Comparison of ENCODE assay signal across 13 cellular contexts in genomic region chr19:29967623-29968022, GRCh38. TPM values are rescaled to one million over a fixed set of nuclear protein-coding genes. Genes with fewer than 3 reads are reported as not detected.
DNase-seq lines count a peak whose midpoint lies in the region; ATAC-seq and TF ChIP-seq lines count a peak whose summit lies in the region.
"Had no signal": no experiment of that assay in that cellular context is flagged by ENCODE, and none has a peak within 500 bp of the region (broad histone marks: within the 10 kb centered on the region; RNA-seq: fewer than 3 reads in every experiment).

No MANE protein-coding gene starts in this region.

- H3K18ac ChIP-seq in mesendoderm (ENCODE audit: low read length) = no peak overlapping the region

- peak overlapping the region; percentile 46 for H3K27ac ChIP-seq in GM23248
- H3K27ac ChIP-seq in mesendoderm (ENCODE audit: low read depth, low read length) = no peak overlapping the region
- H3K27ac ChIP-seq: Peyer's patch, tibial artery had no signal

- peaks cover 91% of the 10 kb centered on the region for H3K4me1 Mint-ChIP-seq in brain
- peaks cover 50 to 61% of the 10 kb centered on the region in 2 donors for H3K4me1 Mint-ChIP-seq in natural killer cell treated with Interleukin-12 subunit alpha and Interleukin-12 subunit beta and Interleukin-15 and Interleukin-18, amount 100 ng/mL, for 72 hours (ENCODE audit: low read depth in 2 of 2)

- H3K36me3 Mint-ChIP-seq in brain = no peaks in the 10 kb centered on the region
- H3K36me3 Mint-ChIP-seq in natural killer cell treated with Interleukin-12 subunit alpha and Interleukin-12 subunit beta and Interleukin-15 and Interleukin-18, amount 100 ng/mL, for 72 hours = no peaks in the 10 kb centered on the region

- H4K20me1 ChIP-seq in GM23248 (ENCODE audit: insufficient read depth) = peaks cover 39% of the 10 kb centered on the region

- H3K4ac ChIP-seq in mesendoderm (ENCODE audit: low read depth, low read length) = no peak overlapping the region

- no peak overlapping the region for H4K8ac ChIP-seq in mesendoderm (ENCODE audit: low read depth, low read length)

- DNase-seq in GM23248 = peak; percentile 78
- DNase-seq in NB4 (ENCODE audit: low read depth) = peak; percentile 18
- DNase-seq in natural killer cell treated with Interleukin-12 subunit alpha and Interleukin-12 subunit beta and Interleukin-15 and Interleukin-18, amount 100 ng/mL, for 72 hours (ENCODE audit: low spot score) = no peak
- no peak for DNase-seq in T-helper 1 cell
- no peak for DNase-seq in mesendoderm
- DNase-seq: activated CD4-positive, alpha-beta memory T cell treated with anti-CD3 and anti-CD28 coated beads, Interleukin-2, amount 10 ng/mL, durations not matched to agents 7 days and 5 days; aorta; NCI-H1048; Peyer's patch; tibial artery had no signal

- no peaks in the 10 kb centered on the region for H3K9me3 ChIP-seq in GM23248 (ENCODE audit: low read depth)
- H3K9me3 ChIP-seq: Peyer's patch, tibial artery had no signal

- no peak overlapping the region for H3K23ac ChIP-seq in mesendoderm (ENCODE audit: low read length)

- H3K4me1 ChIP-seq in GM23248 (ENCODE audit: insufficient read depth) (peaks cover 38% of the 10 kb centered on the region), mesendoderm (ENCODE audit: control insufficient read depth, low read depth, low read length) (no peaks in the 10 kb centered on the region)

- H3K9me2 ChIP-seq in GM23248 (ENCODE audit: insufficient read depth) = no peaks in the 10 kb centered on the region

- H3K9me3 Mint-ChIP-seq in brain = no peaks in the 10 kb centered on the region
- no peaks in the 10 kb centered on the region for H3K9me3 Mint-ChIP-seq in natural killer cell treated with Interleukin-12 subunit alpha and Interleukin-12 subunit beta and Interleukin-15 and Interleukin-18, amount 100 ng/mL, for 72 hours
- H3K9me3 Mint-ChIP-seq: activated CD4-positive, alpha-beta memory T cell treated with anti-CD3 and anti-CD28 coated beads, Interleukin-2, amount 10 ng/mL, durations not matched to agents 7 days and 5 days had no signal

- H3K4me3 ChIP-seq in GM23248 (no peak overlapping the region), NB4 (ENCODE audit: low read depth, low read length) (no peak overlapping the region), mesendoderm (ENCODE audit: low read length) (no peak overlapping the region)
- H3K4me3 ChIP-seq: Peyer's patch, tibial artery had no signal

- no peak overlapping the region for H2AFZ ChIP-seq in GM23248

- H2BK5ac ChIP-seq in mesendoderm (ENCODE audit: low read length) = no peak overlapping the region

- peak overlapping the region; percentile 40 for H3K4me2 ChIP-seq in GM23248 (ENCODE audit: unreplicated experiment)
- H3K4me2 ChIP-seq in mesendoderm (ENCODE audit: low read length) = no peak overlapping the region

- 14 to 24% methylated on average over 3 of the region's 3 CpGs for WGBS in GM23248 (ENCODE audit: low coverage in 1 of 2, low lambda C conversion rate in 2 of 2, missing lambda C conversion rate in 2 of 2), 2 experiments
- WGBS in mesendoderm (ENCODE audit: extremely low coverage, insufficient coverage, low lambda C conversion rate) = no CpG with 5 or more reads among the region's 3 CpGs

- no peak overlapping the region for H3K9ac ChIP-seq in GM23248
- no peak overlapping the region for H3K9ac ChIP-seq in mesendoderm (ENCODE audit: low read length)

- peak in 1 of 2 donors; percentile 50 for ATAC-seq in natural killer cell treated with Interleukin-12 subunit alpha and Interleukin-12 subunit beta and Interleukin-15 and Interleukin-18, amount 100 ng/mL, for 72 hours
- ATAC-seq in GM21529 (IDR thresholded peaks at IDR 0.05; ENCODE audit: unreplicated experiment) (no peak), HG02885 (IDR thresholded peaks at IDR 0.05; ENCODE audit: poor library complexity, unreplicated experiment) (no peak)

- no peak overlapping the region for H3K4me3 Mint-ChIP-seq in brain
- no peak overlapping the region for H3K4me3 Mint-ChIP-seq in natural killer cell treated with Interleukin-12 subunit alpha and Interleukin-12 subunit beta and Interleukin-15 and Interleukin-18, amount 100 ng/mL, for 72 hours
- H3K4me3 Mint-ChIP-seq: activated CD4-positive, alpha-beta memory T cell treated with anti-CD3 and anti-CD28 coated beads, Interleukin-2, amount 10 ng/mL, durations not matched to agents 7 days and 5 days had no signal

- H2AK5ac ChIP-seq in mesendoderm (ENCODE audit: low read length) = no peak overlapping the region

- peak overlapping the region in 3 of 5 experiments; percentile 6 to 85 (median 31) for H3K27ac Mint-ChIP-seq in brain
- H3K27ac Mint-ChIP-seq in natural killer cell treated with Interleukin-12 subunit alpha and Interleukin-12 subunit beta and Interleukin-15 and Interleukin-18, amount 100 ng/mL, for 72 hours = peak overlapping the region; percentile 44 to 46
- H3K27ac Mint-ChIP-seq: activated CD4-positive, alpha-beta memory T cell treated with anti-CD3 and anti-CD28 coated beads, Interleukin-2, amount 10 ng/mL, durations not matched to agents 7 days and 5 days had no signal

- peaks cover 100% of the 10 kb centered on the region for H3K79me2 ChIP-seq in GM23248 (ENCODE audit: insufficient read depth)
- peaks cover 47% of the 10 kb centered on the region for H3K79me2 ChIP-seq in mesendoderm (ENCODE audit: control insufficient read depth, insufficient read depth, low read length)

- TF ChIP-seq POLR2A in NB4 (IDR thresholded peaks at IDR 0.05; ENCODE audit: extremely low read depth, insufficient read length) = no peak

- H2BK120ac ChIP-seq in mesendoderm (ENCODE audit: low read depth, low read length) = no peak overlapping the region

- H3K56ac ChIP-seq in mesendoderm (ENCODE audit: low read length) = no peak overlapping the region

- peaks cover 35% of the 10 kb centered on the region for H3F3A ChIP-seq in GM23248 (ENCODE audit: insufficient read depth)

- in situ Hi-C loops in GM23248 (cut with MboI) = no loop called here

- H2BK15ac ChIP-seq in mesendoderm (replicated peaks; ENCODE audit: low read depth) = no peak overlapping the region

- peaks cover 4% of the 10 kb centered on the region for H3K79me1 ChIP-seq in mesendoderm (ENCODE audit: low read length)

- TF ChIP-seq CTCF in NB4 (IDR thresholded peaks at IDR 0.05; ENCODE audit: low read depth, low read length) (no peak), brain (conservative IDR thresholded peaks at IDR 0.05) (no peak)

- no peaks in the 10 kb centered on the region for H3K27me3 ChIP-seq in GM23248 (replicated peaks; ENCODE audit: insufficient read depth)
- H3K27me3 ChIP-seq in mesendoderm (ENCODE audit: insufficient read depth, low read length, poor library complexity) = no peaks in the 10 kb centered on the region
- H3K27me3 ChIP-seq: Peyer's patch, tibial artery had no signal

- no peak overlapping the region for H4K5ac ChIP-seq in mesendoderm (ENCODE audit: low read length)

- no peaks in the 10 kb centered on the region for H3K27me3 Mint-ChIP-seq in brain
- no peaks in the 10 kb centered on the region for H3K27me3 Mint-ChIP-seq in natural killer cell treated with Interleukin-12 subunit alpha and Interleukin-12 subunit beta and Interleukin-15 and Interleukin-18, amount 100 ng/mL, for 72 hours
- H3K27me3 Mint-ChIP-seq: activated CD4-positive, alpha-beta memory T cell treated with anti-CD3 and anti-CD28 coated beads, Interleukin-2, amount 10 ng/mL, durations not matched to agents 7 days and 5 days had no signal

- H3K36me3 ChIP-seq in GM23248 (ENCODE audit: low read depth) (no peaks in the 10 kb centered on the region), mesendoderm (ENCODE audit: control insufficient read depth, insufficient read depth, low read length) (no peaks in the 10 kb centered on the region)
- H3K36me3 ChIP-seq: Peyer's patch, tibial artery had no signal

RNA-seq across cellular contexts. Expression of gene URI1, which starts 25.6 kb away (rescaled TPM):
- 58.1 and 58.6 TPM in 2 replicates for total RNA-seq in GM23248 (2014; rRNA removed; shearing (Covaris generic))
- 16.2 and 19.2 TPM in 2 replicates for polyA plus RNA-seq in GM23248 (2016; fragmentation: Nextera tagmentation; extraction: Ambion mirVana)
- 113 TPM for polyA plus RNA-seq in brain (ENCODE audit: insufficient read depth, low read depth, low replicate concordance)
- total RNA-seq in natural killer cell treated with Interleukin-12 subunit alpha and Interleukin-12 subunit beta and Interleukin-15 and Interleukin-18, amount 100 ng/mL, for 72 hours = 10 to 100 TPM; 63.1 to 64.0 TPM
- 50.9 TPM for polyA plus RNA-seq in mesendoderm (2013, experiment 1 of 2)
- 50.8 TPM for polyA plus RNA-seq in mesendoderm (2013, experiment 2 of 2)

Comparison
In these comparisons a context has a peak if more than half of its experiments do, and no peak if none do; other contexts are left out.
1. DNase-seq: peak in GM23248 (single experiment) and NB4 (single experiment); none in natural killer cell treated with Interleukin-12 subunit alpha and Interleukin-12 subunit beta and Interleukin-15 and Interleukin-18, amount 100 ng/mL, for 72 hours (single experiment), T-helper 1 cell (0 of 5) and mesendoderm (single experiment).